Comparison of ENCODE assay signal across 8 cellular contexts in genomic region chr11:119205574-119206511, GRCh38. TPM values are rescaled to one million over a fixed set of nuclear protein-coding genes. Genes with fewer than 3 reads are reported as not detected.
A peak's percentile ranks its signal among the peaks of the same experiment; 100 is the strongest.
DNase-seq lines count a peak whose midpoint lies in the region; ATAC-seq, FAIRE-seq and TF ChIP-seq lines count a peak whose summit lies in the region.

Gene CBL, plus strand, starts transcription at chr11:119206339. Its CDS starts 79 bp downstream, at chr11:119206418.

- peak within 1 kb of the TSS; percentile 91 to 93 for H3K27ac ChIP-seq in kidney (ENCODE audit: low read depth in 2 of 2, low read length in 2 of 2)

- H3K4me1 ChIP-seq in kidney (ENCODE audit: control insufficient read depth in 1 of 2, insufficient read depth in 1 of 2, low read depth in 1 of 2, low read length in 2 of 2) = peaks cover 0 to 5% of the 10 kb centered on the region in 2 donors

- peak within 1 kb of the TSS; percentile 90 for H3K4me3 ChIP-seq in AG10803 (ENCODE audit: low read length)
- peak within 1 kb of the TSS; percentile 64 to 93 for H3K4me3 ChIP-seq in kidney (ENCODE audit: low read length in 2 of 2)

- ATAC-seq in GM19023 (IDR thresholded peaks at IDR 0.05; ENCODE audit: unreplicated experiment) (peak; percentile 84), HG03280 (IDR thresholded peaks at IDR 0.05; ENCODE audit: unreplicated experiment) (peak; percentile 84)

- FAIRE-seq in kidney (lab: Jason Lieb, UNC) = no peak

- no peaks in the 10 kb centered on the region for H3K9me3 ChIP-seq in kidney (ENCODE audit: control insufficient read depth in 1 of 2, low read length in 2 of 2)

- intact Hi-C loops in kidney (cut with DNase I) = no loop called here

- H3K9ac ChIP-seq in kidney (ENCODE audit: low read length in 2 of 2) = peak within 1 kb of the TSS; percentile 59 to 79

- TF ChIP-seq CTCF in AG10803 (conservative IDR thresholded peaks at IDR 0.05; ENCODE audit: low read length) (peak; percentile 73), kidney (IDR thresholded peaks at IDR 0.05; ENCODE audit: borderline replicate concordance, extremely low read depth, insufficient read depth) (peak; percentile 76)

- DNase-seq in AG10803 (ENCODE audit: low read depth) (peak; percentile 84), NCI-H446 (lab: John Stamatoyannopoulos, UW) (peak; percentile 88 to 95), cerebellar cortex (ENCODE audit: low spot score) (peak; percentile 94), kidney (peak; percentile 97)
- peak; percentile 96 for DNase-seq in activated CD4-positive, CD25-positive, alpha-beta regulatory T cell treated with anti-CD3 and anti-CD28 coated beads, Interleukin-2, amount 50 U/mL, for 72 hours
- peak; percentile 97 to 98 for DNase-seq in stimulated activated CD4-positive, alpha-beta T cell treated with anti-CD3 and anti-CD28 coated beads, Interleukin-15, amount 100 ng/mL, for 1 hour (ENCODE audit: low read depth in 1 of 2, low spot score in 1 of 2)

- H3K36me3 ChIP-seq in kidney (ENCODE audit: control insufficient read depth in 1 of 2, insufficient read depth in 2 of 2, low read length in 2 of 2) = no peaks in the 10 kb centered on the region

RNA-seq across cellular contexts. Expression of gene CBL, which starts in this region (rescaled TPM):
- total RNA-seq in kidney = 20.6 TPM
- polyA plus RNA-seq in kidney (ENCODE audit: insufficient read depth, low read depth, low replicate concordance) = 2.0 TPM

Comparison
In these comparisons a context has a peak if more than half of its experiments do, and no peak if none do; other contexts are left out.
1. Peak in every context shown above with its lines: DNase-seq, ATAC-seq, H3K4me3 ChIP-seq and H3K27ac ChIP-seq.